29 cellular contexts compared by ENCODE assay signal in genomic region chr17:34885076-34885475, GRCh38.
"Had no signal": no experiment of that assay in that cellular context is flagged by ENCODE, and none has a peak within 500 bp of the region (broad histone marks: within the 10 kb centered on the region; RNA-seq: fewer than 3 reads in every experiment).

No MANE protein-coding gene starts in this region.

- ATAC-seq: activated naive CD8-positive, alpha-beta T cell treated with anti-CD3 and anti-CD28 coated beads, Interleukin-2, amount 50 U/mL, for 24 hours; activated T-helper 17 cell treated with anti-CD3 and anti-CD28 coated beads, Interleukin-2, amount 50 U/mL, for 72 hours; effector memory CD8-positive, alpha-beta T cell; gastroesophageal sphincter; left colon; upper lobe of right lung; WTC11 had no signal

- H3K27ac ChIP-seq: gastroesophageal sphincter, right atrium auricular region, suprapubic skin, tibial artery, upper lobe of right lung had no signal

- H3K4me1 Mint-ChIP-seq: activated CD4-positive, alpha-beta memory T cell treated with anti-CD3 and anti-CD28 coated beads, Interleukin-2, amount 10 ng/mL, durations not matched to agents 7 days and 5 days; activated CD4-positive, alpha-beta T cell treated with anti-CD3 and anti-CD28 coated beads, Interleukin-2, amount 10 ng/mL, durations not matched to agents 7 days and 5 days; activated T-helper 17 cell treated with anti-CD3 and anti-CD28 coated beads, Interleukin-2, amount 50 U/mL, for 72 hours; immature natural killer cell; mesothelial cell of epicardium had no signal

- H3K9me3 Mint-ChIP-seq: activated CD4-positive, alpha-beta memory T cell treated with anti-CD3 and anti-CD28 coated beads, Interleukin-2, amount 10 ng/mL, durations not matched to agents 7 days and 5 days; activated CD4-positive, alpha-beta T cell treated with anti-CD3 and anti-CD28 coated beads, Interleukin-2, amount 10 ng/mL, durations not matched to agents 7 days and 5 days; activated naive CD4-positive, alpha-beta T cell treated with anti-CD3 and anti-CD28 coated beads, Interleukin-2, amount 50 U/mL, for 24 hours; activated naive CD8-positive, alpha-beta T cell treated with anti-CD3 and anti-CD28 coated beads, Interleukin-2, amount 50 U/mL, for 24 hours; activated T-cell treated with anti-CD3 and anti-CD28 coated beads, Interleukin-2, amount 50 U/mL, for 24 hours; activated T-helper 17 cell treated with anti-CD3 and anti-CD28 coated beads, Interleukin-2, amount 50 U/mL, for 72 hours; effector memory CD8-positive, alpha-beta T cell; immature natural killer cell; T-helper 2 cell treated with Interferon-gamma antibody and Interleukin-4, amounts not matched to agents 5 μg/mL and 100 μg/mL, for 36 hours; WTC11 had no signal

- H3K27me3 ChIP-seq: right atrium auricular region had no signal

- H3K36me3 Mint-ChIP-seq: activated naive CD4-positive, alpha-beta T cell treated with anti-CD3 and anti-CD28 coated beads, Interleukin-2, amount 50 U/mL, for 24 hours; immature natural killer cell; mesothelial cell of epicardium; naive B cell; WTC11 had no signal

- H3K27me3 Mint-ChIP-seq: activated naive CD4-positive, alpha-beta T cell treated with anti-CD3 and anti-CD28 coated beads, Interleukin-2, amount 50 U/mL, for 24 hours had no signal

- H3K4me3 Mint-ChIP-seq: activated CD4-positive, alpha-beta memory T cell treated with anti-CD3 and anti-CD28 coated beads, Interleukin-2, amount 10 ng/mL, durations not matched to agents 7 days and 5 days; activated CD4-positive, alpha-beta T cell treated with anti-CD3 and anti-CD28 coated beads, Interleukin-2, amount 10 ng/mL, durations not matched to agents 7 days and 5 days; activated naive CD4-positive, alpha-beta T cell treated with anti-CD3 and anti-CD28 coated beads, Interleukin-2, amount 50 U/mL, for 24 hours; activated naive CD8-positive, alpha-beta T cell treated with anti-CD3 and anti-CD28 coated beads, Interleukin-2, amount 50 U/mL, for 24 hours; activated T-cell treated with anti-CD3 and anti-CD28 coated beads, Interleukin-2, amount 50 U/mL, for 24 hours; activated T-helper 17 cell treated with anti-CD3 and anti-CD28 coated beads, Interleukin-2, amount 50 U/mL, for 72 hours; effector memory CD8-positive, alpha-beta T cell; immature natural killer cell; mesothelial cell of epicardium; naive B cell; T-helper 2 cell treated with Interferon-gamma antibody and Interleukin-4, amounts not matched to agents 5 μg/mL and 100 μg/mL, for 36 hours; WTC11 had no signal

- H3K36me3 ChIP-seq: gastroesophageal sphincter, right atrium auricular region, suprapubic skin, tibial artery, upper lobe of right lung had no signal

- H3K4me3 ChIP-seq: gastroesophageal sphincter, right atrium auricular region, suprapubic skin, tibial artery, upper lobe of right lung had no signal

- H3K9me3 ChIP-seq: suprapubic skin, upper lobe of right lung had no signal

- H3K4me1 ChIP-seq: gastroesophageal sphincter, right atrium auricular region, suprapubic skin, tibial artery, upper lobe of right lung had no signal

- DNase-seq: activated CD4-positive, alpha-beta memory T cell treated with anti-CD3 and anti-CD28 coated beads, Interleukin-2, amount 10 ng/mL, durations not matched to agents 7 days and 5 days; activated CD4-positive, alpha-beta T cell treated with anti-CD3 and anti-CD28 coated beads for 1 hour; activated CD4-positive, alpha-beta T cell treated with anti-CD3 and anti-CD28 coated beads, Interleukin-2, amount 10 ng/mL, durations not matched to agents 7 days and 5 days; activated CD8-positive, alpha-beta memory T cell treated with anti-CD3 and anti-CD28 coated beads, Interleukin-2, amount 50 U/mL, for 48 hours; activated gamma-delta T cell treated with Interleukin-2 at 50 U/mL for 16 hours; activated naive CD8-positive, alpha-beta T cell treated with anti-CD3 and anti-CD28 coated beads, Interleukin-2, amount 50 U/mL, for 24 hours; activated T-cell treated with anti-CD3 and anti-CD28 coated beads, Interleukin-2, amount 50 U/mL, for 24 hours; amygdala; caudate nucleus; cortex of kidney; effector memory CD8-positive, alpha-beta T cell; hypothalamus; immature natural killer cell; kidney; left colon; mammary epithelial cell; naive B cell; nucleus accumbens; stimulated activated naive CD4-positive, alpha-beta T cell; upper lobe of right lung had no signal
